1 cellular context compared by ENCODE assay signal in the genomic region with DNA sequence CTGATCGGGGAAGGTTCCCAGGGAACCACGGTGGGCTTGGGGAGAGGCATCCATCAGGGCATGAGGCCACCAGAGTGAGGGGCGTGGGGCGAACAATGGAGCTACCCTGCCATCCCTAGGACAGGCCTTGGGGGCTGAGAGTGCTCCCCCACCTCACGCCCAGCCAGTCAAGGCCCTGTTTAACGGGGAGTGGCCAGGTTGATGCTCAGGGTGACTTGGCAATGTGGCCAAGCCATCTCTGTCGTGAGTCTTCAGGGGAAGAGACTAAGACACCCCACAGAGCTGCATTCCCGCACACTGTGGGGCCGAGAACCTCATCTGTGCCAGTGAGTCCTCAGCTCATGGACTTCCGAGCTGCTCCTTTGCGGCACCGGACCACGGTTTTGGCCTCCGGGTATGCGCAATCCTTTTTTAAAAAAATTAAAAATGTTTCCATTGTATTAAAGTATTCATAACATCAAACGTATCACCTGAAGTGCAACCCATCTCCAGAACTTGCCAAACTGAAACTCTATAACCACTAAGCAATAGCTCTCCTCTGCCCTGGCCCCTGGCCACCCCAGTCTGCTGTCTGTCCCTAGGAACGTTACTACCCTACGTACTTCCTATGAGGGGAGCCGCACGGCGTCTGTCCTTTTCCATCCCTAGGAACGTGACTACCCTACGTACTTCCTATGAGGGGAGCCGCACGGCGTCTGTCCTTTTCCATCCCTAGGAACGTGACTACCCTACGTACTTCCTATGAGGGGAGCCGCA.
TF ChIP-seq lines count a peak whose summit lies in the region.

No MANE protein-coding gene starts in this region.

TF ChIP-seq in GM23338, 12 proteins besides CTCF, POLR2A, EP300 and RAD21 (continued from another document):
- TF ChIP-seq, protein P1, sequence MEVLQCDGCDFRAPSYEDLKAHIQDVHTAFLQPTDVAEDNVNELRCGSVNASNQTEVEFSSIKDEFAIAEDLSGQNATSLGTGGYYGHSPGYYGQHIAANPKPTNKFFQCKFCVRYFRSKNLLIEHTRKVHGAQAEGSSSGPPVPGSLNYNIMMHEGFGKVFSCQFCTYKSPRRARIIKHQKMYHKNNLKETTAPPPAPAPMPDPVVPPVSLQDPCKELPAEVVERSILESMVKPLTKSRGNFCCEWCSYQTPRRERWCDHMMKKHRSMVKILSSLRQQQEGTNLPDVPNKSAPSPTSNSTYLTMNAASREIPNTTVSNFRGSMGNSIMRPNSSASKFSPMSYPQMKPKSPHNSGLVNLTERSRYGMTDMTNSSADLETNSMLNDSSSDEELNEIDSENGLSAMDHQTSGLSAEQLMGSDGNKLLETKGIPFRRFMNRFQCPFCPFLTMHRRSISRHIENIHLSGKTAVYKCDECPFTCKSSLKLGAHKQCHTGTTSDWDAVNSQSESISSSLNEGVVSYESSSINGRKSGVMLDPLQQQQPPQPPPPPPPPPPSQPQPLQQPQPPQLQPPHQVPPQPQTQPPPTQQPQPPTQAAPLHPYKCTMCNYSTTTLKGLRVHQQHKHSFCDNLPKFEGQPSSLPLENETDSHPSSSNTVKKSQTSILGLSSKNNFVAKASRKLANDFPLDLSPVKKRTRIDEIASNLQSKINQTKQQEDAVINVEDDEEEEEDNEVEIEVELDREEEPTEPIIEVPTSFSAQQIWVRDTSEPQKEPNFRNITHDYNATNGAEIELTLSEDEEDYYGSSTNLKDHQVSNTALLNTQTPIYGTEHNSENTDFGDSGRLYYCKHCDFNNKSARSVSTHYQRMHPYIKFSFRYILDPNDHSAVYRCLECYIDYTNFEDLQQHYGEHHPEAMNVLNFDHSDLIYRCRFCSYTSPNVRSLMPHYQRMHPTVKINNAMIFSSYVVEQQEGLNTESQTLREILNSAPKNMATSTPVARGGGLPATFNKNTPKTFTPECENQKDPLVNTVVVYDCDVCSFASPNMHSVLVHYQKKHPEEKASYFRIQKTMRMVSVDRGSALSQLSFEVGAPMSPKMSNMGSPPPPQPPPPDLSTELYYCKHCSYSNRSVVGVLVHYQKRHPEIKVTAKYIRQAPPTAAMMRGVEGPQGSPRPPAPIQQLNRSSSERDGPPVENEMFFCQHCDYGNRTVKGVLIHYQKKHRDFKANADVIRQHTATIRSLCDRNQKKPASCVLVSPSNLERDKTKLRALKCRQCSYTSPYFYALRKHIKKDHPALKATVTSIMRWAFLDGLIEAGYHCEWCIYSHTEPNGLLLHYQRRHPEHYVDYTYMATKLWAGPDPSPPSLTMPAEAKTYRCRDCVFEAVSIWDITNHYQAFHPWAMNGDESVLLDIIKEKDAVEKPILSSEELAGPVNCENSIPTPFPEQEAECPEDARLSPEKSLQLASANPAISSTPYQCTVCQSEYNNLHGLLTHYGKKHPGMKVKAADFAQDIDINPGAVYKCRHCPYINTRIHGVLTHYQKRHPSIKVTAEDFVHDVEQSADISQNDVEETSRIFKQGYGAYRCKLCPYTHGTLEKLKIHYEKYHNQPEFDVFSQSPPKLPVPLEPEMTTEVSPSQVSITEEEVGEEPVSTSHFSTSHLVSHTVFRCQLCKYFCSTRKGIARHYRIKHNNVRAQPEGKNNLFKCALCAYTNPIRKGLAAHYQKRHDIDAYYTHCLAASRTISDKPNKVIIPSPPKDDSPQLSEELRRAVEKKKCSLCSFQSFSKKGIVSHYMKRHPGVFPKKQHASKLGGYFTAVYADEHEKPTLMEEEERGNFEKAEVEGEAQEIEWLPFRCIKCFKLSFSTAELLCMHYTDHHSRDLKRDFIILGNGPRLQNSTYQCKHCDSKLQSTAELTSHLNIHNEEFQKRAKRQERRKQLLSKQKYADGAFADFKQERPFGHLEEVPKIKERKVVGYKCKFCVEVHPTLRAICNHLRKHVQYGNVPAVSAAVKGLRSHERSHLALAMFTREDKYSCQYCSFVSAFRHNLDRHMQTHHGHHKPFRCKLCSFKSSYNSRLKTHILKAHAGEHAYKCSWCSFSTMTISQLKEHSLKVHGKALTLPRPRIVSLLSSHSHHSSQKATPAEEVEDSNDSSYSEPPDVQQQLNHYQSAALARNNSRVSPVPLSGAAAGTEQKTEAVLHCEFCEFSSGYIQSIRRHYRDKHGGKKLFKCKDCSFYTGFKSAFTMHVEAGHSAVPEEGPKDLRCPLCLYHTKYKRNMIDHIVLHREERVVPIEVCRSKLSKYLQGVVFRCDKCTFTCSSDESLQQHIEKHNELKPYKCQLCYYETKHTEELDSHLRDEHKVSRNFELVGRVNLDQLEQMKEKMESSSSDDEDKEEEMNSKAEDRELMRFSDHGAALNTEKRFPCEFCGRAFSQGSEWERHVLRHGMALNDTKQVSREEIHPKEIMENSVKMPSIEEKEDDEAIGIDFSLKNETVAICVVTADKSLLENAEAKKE (CRISPR knock-in tag; IDR thresholded peaks at IDR 0.05) = no peak
- TF ChIP-seq, protein P2, sequence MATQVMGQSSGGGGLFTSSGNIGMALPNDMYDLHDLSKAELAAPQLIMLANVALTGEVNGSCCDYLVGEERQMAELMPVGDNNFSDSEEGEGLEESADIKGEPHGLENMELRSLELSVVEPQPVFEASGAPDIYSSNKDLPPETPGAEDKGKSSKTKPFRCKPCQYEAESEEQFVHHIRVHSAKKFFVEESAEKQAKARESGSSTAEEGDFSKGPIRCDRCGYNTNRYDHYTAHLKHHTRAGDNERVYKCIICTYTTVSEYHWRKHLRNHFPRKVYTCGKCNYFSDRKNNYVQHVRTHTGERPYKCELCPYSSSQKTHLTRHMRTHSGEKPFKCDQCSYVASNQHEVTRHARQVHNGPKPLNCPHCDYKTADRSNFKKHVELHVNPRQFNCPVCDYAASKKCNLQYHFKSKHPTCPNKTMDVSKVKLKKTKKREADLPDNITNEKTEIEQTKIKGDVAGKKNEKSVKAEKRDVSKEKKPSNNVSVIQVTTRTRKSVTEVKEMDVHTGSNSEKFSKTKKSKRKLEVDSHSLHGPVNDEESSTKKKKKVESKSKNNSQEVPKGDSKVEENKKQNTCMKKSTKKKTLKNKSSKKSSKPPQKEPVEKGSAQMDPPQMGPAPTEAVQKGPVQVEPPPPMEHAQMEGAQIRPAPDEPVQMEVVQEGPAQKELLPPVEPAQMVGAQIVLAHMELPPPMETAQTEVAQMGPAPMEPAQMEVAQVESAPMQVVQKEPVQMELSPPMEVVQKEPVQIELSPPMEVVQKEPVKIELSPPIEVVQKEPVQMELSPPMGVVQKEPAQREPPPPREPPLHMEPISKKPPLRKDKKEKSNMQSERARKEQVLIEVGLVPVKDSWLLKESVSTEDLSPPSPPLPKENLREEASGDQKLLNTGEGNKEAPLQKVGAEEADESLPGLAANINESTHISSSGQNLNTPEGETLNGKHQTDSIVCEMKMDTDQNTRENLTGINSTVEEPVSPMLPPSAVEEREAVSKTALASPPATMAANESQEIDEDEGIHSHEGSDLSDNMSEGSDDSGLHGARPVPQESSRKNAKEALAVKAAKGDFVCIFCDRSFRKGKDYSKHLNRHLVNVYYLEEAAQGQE (IDR thresholded peaks at IDR 0.05; ENCODE audit: unreplicated experiment) = no peak
- TF ChIP-seq JUNB (IDR thresholded peaks at IDR 0.05; ENCODE audit: unreplicated experiment) = no peak
- no peak for TF ChIP-seq EZH2 (IDR thresholded peaks at IDR 0.05; ENCODE audit: low read depth, unreplicated experiment)
- TF ChIP-seq NANOG (IDR thresholded peaks at IDR 0.05; ENCODE audit: borderline replicate concordance) = no peak
- no peak for TF ChIP-seq EZH2phosphoT487 (IDR thresholded peaks at IDR 0.05; ENCODE audit: unreplicated experiment)
